19 cellular contexts compared by ENCODE assay signal in the genomic region with DNA sequence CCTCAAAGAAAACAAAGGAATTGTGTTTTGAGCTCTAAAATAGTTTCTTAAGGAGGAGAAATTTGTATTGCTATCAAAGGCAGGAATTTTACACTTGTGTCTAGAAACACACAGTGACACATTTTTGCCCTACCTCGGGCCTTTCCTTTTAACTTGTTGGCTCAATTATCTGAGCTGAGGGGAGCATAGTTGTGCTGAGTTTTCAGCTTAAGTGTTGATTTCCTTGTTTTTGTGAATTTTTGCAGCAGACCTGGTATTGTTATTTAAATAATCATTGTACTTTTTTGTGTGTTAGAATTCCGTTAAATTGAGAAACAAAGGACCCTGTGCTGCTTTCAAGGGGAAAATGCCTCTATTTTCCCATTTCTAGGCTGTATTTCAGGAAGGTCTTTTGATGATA.
DNase-seq lines count a peak whose midpoint lies in the region; ATAC-seq and TF ChIP-seq lines count a peak whose summit lies in the region.
"Had no signal": no experiment of that assay in that cellular context is flagged by ENCODE, and none has a peak within 500 bp of the region (broad histone marks: within the 10 kb centered on the region; RNA-seq: fewer than 3 reads in every experiment).

No MANE protein-coding gene starts in this region.

- no peaks in the 10 kb centered on the region for H3K9me3 Mint-ChIP-seq in endodermal cell
- H3K9me3 Mint-ChIP-seq: CD4-positive, alpha-beta memory T cell; HFFc6 had no signal

- H3K9me3 ChIP-seq in left ventricle myocardium inferior (replicated peaks) (no peaks in the 10 kb centered on the region), Loucy (ENCODE audit: insufficient read depth, low read depth, low read length) (no peaks in the 10 kb centered on the region), endodermal cell (ENCODE audit: control insufficient read depth, low read length) (peaks cover 6% of the 10 kb centered on the region), thyroid gland (no peaks in the 10 kb centered on the region)
- H3K9me3 ChIP-seq: A549, BLaER1 had no signal

- H2AFZ ChIP-seq in Loucy (ENCODE audit: low read length), result peak overlapping the region; percentile 28; the same call in 1 of the 2 replicates

- DNase-seq in left ventricle myocardium inferior (no peak), Right ventricle myocardium superior (no peak), endodermal cell (no peak), left lobe of liver (ENCODE audit: low spot score) (no peak), thyroid gland (no peak), omental fat pad (ENCODE audit: low spot score) (no peak)
- no peak for DNase-seq in activated CD4-positive, alpha-beta T cell treated with anti-CD3 and anti-CD28 coated beads, Interleukin-2, amount 50 U/mL, for 4 hours
- DNase-seq: CD4-positive, alpha-beta memory T cell; DMS153; DMS79 treated with DMSO at 0.1 percent for 48 hours; GF-D8; HFFc6 had no signal

- intact Hi-C loops in left ventricle myocardium inferior (cut with micrococcal nuclease) (no loop called here), Right ventricle myocardium superior (cut with DNase I) (no loop called here), thyroid gland (cut with DNase I) (no loop called here)

- H3K79me2 ChIP-seq in Loucy (ENCODE audit: insufficient read depth, low read length), result no peaks in the 10 kb centered on the region

- H3K4me1 Mint-ChIP-seq in endodermal cell, result peaks cover 58% of the 10 kb centered on the region

- no peaks in the 10 kb centered on the region for H3K27me3 ChIP-seq in left ventricle myocardium inferior (ENCODE audit: low read depth)
- no peaks in the 10 kb centered on the region for H3K27me3 ChIP-seq in Loucy (ENCODE audit: insufficient read depth, low read length, poor library complexity, severe bottlenecking)
- no peaks in the 10 kb centered on the region for H3K27me3 ChIP-seq in endodermal cell (ENCODE audit: control insufficient read depth, insufficient read depth, low read length, poor library complexity, severe bottlenecking)
- no peaks in the 10 kb centered on the region for H3K27me3 ChIP-seq in thyroid gland
- H3K27me3 ChIP-seq: BLaER1 had no signal

- H3K9me2 ChIP-seq in Loucy (replicated peaks; ENCODE audit: low read depth, low read length), result no peaks in the 10 kb centered on the region

- ATAC-seq in Right ventricle myocardium superior (ENCODE audit: poor library complexity) (no peak), left lobe of liver (peak; percentile 11), omental fat pad (ENCODE audit: low FRiP score) (no peak)
- ATAC-seq: A549, HCT116 had no signal

- H3K9ac ChIP-seq in Loucy (ENCODE audit: low read depth, low read length, poor library complexity, severe bottlenecking), result peak overlapping the region; percentile 59
- no peak overlapping the region for H3K9ac ChIP-seq in endodermal cell (ENCODE audit: extremely low read depth, low read length, poor library complexity, severe bottlenecking)
- H3K9ac ChIP-seq: BLaER1 had no signal

- no peak overlapping the region for H3K4me2 ChIP-seq in Loucy (ENCODE audit: low read depth, low read length, poor library complexity, severe bottlenecking)
- H3K4me2 ChIP-seq: A549, BLaER1 had no signal

- no peaks in the 10 kb centered on the region for H3K36me3 ChIP-seq in left ventricle myocardium inferior
- no peaks in the 10 kb centered on the region for H3K36me3 ChIP-seq in Loucy (ENCODE audit: insufficient read depth, low read length)
- no peaks in the 10 kb centered on the region for H3K36me3 ChIP-seq in endodermal cell (ENCODE audit: control insufficient read depth, insufficient read depth, low read length)
- H3K36me3 ChIP-seq in thyroid gland, result no peaks in the 10 kb centered on the region
- H3K36me3 ChIP-seq: BLaER1 had no signal

- 40 to 79% methylated on average over 1 to 2 of the region's 2 CpGs for WGBS in endodermal cell (ENCODE audit: insufficient coverage in 1 of 2, insufficient read length in 1 of 2), 2 experiments
- 77% methylated on average over 2 of the region's 2 CpGs for WGBS in thyroid gland, 2 donors

- H3K4me3 ChIP-seq in left ventricle myocardium inferior (no peak overlapping the region), Loucy (ENCODE audit: low read length, poor library complexity, severe bottlenecking) (no peak overlapping the region), endodermal cell (ENCODE audit: low read length) (peak overlapping the region; percentile 47), thyroid gland (replicated peaks in 1 of 3) (no peak overlapping the region)
- H3K4me3 ChIP-seq: A549, BLaER1 had no signal

- peak overlapping the region; percentile 80 for H3K27ac Mint-ChIP-seq in endodermal cell
- H3K27ac Mint-ChIP-seq: CD14-positive monocyte; CD4-positive, alpha-beta memory T cell; HFFc6 had no signal

- TF ChIP-seq CTCF in left ventricle myocardium inferior (IDR thresholded peaks at IDR 0.05; ENCODE audit: borderline replicate concordance) (no peak), Loucy (conservative IDR thresholded peaks at IDR 0.05; ENCODE audit: low read length) (no peak), endodermal cell (conservative IDR thresholded peaks at IDR 0.05) (no peak), thyroid gland (IDR thresholded peaks at IDR 0.05) (no peak), omental fat pad (IDR thresholded peaks at IDR 0.05) (no peak)

- peaks cover 26% of the 10 kb centered on the region for H3K36me3 Mint-ChIP-seq in endodermal cell (ENCODE audit: low read depth)
- H3K36me3 Mint-ChIP-seq: CD14-positive monocyte; CD4-positive, alpha-beta memory T cell had no signal

- no peak overlapping the region for H3K4me3 Mint-ChIP-seq in endodermal cell
- H3K4me3 Mint-ChIP-seq: CD14-positive monocyte; CD4-positive, alpha-beta memory T cell; HFFc6 had no signal

- H4K20me1 ChIP-seq in Loucy (ENCODE audit: insufficient read depth, low read length, poor library complexity, severe bottlenecking), result no peaks in the 10 kb centered on the region
- H4K20me1 ChIP-seq: BLaER1 had no signal

- peak overlapping the region; percentile 23 for H3K27ac ChIP-seq in left ventricle myocardium inferior (replicated peaks)
- no peak overlapping the region for H3K27ac ChIP-seq in endodermal cell (ENCODE audit: low read depth, low read length)
- no peak overlapping the region for H3K27ac ChIP-seq in thyroid gland
- H3K27ac ChIP-seq: 22Rv1, A549, BLaER1, HL-60 had no signal

- TF ChIP-seq POLR2A in thyroid gland (IDR thresholded peaks at IDR 0.05), result no peak

- H3K4me1 ChIP-seq in left ventricle myocardium inferior (peaks cover 40% of the 10 kb centered on the region), Loucy (ENCODE audit: insufficient read depth, low read length, poor library complexity, severe bottlenecking) (peaks cover 47% of the 10 kb centered on the region), endodermal cell (ENCODE audit: control insufficient read depth, insufficient read depth, low read length) (no peaks in the 10 kb centered on the region), thyroid gland (no peaks in the 10 kb centered on the region)
- H3K4me1 ChIP-seq: A549 had no signal

- no peaks in the 10 kb centered on the region for H3K27me3 Mint-ChIP-seq in endodermal cell (ENCODE audit: insufficient read depth)

- no peaks in the 10 kb centered on the region for H3F3A ChIP-seq in Loucy (ENCODE audit: low read depth)
